1 cellular context compared by ENCODE assay signal in the genomic region with DNA sequence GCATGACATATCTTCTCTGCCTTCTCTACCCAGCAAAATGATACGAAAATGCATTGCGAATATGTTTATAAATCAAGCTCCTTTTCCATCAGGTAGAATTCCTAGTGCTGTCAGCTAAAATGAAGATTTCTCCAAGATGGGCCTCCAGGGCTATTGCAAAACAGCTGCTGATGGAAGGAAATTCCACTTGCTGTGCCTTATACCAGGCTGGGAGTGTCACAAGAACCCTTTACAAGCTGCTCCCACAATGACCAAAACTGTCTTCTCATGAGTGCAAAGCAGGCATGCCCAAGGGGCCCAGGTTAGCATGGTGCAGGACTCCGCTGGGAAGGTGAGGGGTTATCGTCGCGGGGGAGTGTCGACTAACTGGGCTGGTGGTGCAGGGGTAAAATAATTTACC.
TF ChIP-seq lines count a peak whose summit lies in the region.

No MANE protein-coding gene starts in this region.

TF ChIP-seq in H1, 55 proteins besides CTCF, POLR2A, EP300 and RAD21:
- TF ChIP-seq SP2 (IDR thresholded peaks at IDR 0.05; ENCODE audit: low read length) (no peak), CREB1 (IDR thresholded peaks at IDR 0.05) (no peak), KDM4A (IDR thresholded peaks at IDR 0.05; ENCODE audit: low read depth, low read length, severe bottlenecking) (no peak), SP1 (IDR thresholded peaks at IDR 0.05; ENCODE audit: low read depth, low read length) (no peak), JUN (IDR thresholded peaks at IDR 0.05; ENCODE audit: low read depth, low read length) (no peak), RFX5 (IDR thresholded peaks at IDR 0.05; ENCODE audit: borderline replicate concordance, low read depth, low read length) (no peak), CHD2 (IDR thresholded peaks at IDR 0.05; ENCODE audit: low read length) (no peak), YY1 (IDR thresholded peaks at IDR 0.05; ENCODE audit: low read depth, low read length) (no peak), CBX8 (IDR thresholded peaks at IDR 0.05; ENCODE audit: borderline replicate concordance, low read depth, low read length) (no peak), RXRA (IDR thresholded peaks at IDR 0.05; ENCODE audit: insufficient read depth, low read depth, low read length) (no peak), SIN3A (conservative IDR thresholded peaks at IDR 0.05 in 1 of 2, IDR thresholded peaks at IDR 0.05 in 1 of 2; ENCODE audit: low read depth in 1 of 2, low read length in 2 of 2) (no peak), ZNF274 (IDR thresholded peaks at IDR 0.05; ENCODE audit: borderline replicate concordance, extremely low read depth, low read length) (no peak), BACH1 (IDR thresholded peaks at IDR 0.05; ENCODE audit: low read length) (no peak), CTBP2 (IDR thresholded peaks at IDR 0.05; ENCODE audit: borderline replicate concordance, insufficient read depth, insufficient read length, low read length) (no peak), GABPA (IDR thresholded peaks at IDR 0.05; ENCODE audit: borderline replicate concordance, insufficient read depth, low read length) (no peak), EZH2 (IDR thresholded peaks at IDR 0.05; ENCODE audit: low read depth, low read length, severe bottlenecking) (no peak), KDM1A (IDR thresholded peaks at IDR 0.05; ENCODE audit: borderline replicate concordance, low read length) (no peak)
